14 cellular contexts compared by ENCODE assay signal in the genomic region with DNA sequence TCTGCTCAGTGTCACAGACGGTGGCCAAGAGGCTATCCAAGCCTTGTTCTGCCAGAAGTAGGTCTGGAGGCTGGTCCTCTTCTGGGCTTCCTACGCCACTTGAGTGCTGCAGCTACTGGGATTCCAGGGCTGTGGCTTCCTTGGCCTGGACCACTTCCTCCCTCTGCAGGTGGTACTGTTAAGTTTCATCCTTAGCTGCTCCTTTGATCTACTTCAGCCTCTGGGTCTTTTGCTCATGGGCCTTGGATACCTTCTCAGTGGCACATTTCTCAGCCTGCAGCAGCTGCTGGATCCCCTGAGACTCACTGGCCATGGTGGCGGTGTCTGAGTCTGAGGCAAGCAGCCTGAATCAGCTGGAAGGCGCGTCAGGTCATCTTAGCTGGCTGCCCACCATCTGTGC. TPM values are rescaled to one million over a fixed set of nuclear protein-coding genes. Genes with fewer than 3 reads are reported as not detected.
A peak's percentile ranks its signal among the peaks of the same experiment; 100 is the strongest.
DNase-seq lines count a peak whose midpoint lies in the region; ATAC-seq and TF ChIP-seq lines count a peak whose summit lies in the region.
"Had no signal": no experiment of that assay in that cellular context is flagged by ENCODE, and none has a peak within 500 bp of the region (broad histone marks: within the 10 kb centered on the region; RNA-seq: fewer than 3 reads in every experiment).

No MANE protein-coding gene starts in this region.

- H3K4me2 ChIP-seq in SK-N-SH, result no peak overlapping the region

- ATAC-seq in GM21723 (IDR thresholded peaks at IDR 0.05; ENCODE audit: unreplicated experiment), result no peak

- no peak for TF ChIP-seq EP300 in SK-N-SH (IDR thresholded peaks at IDR 0.05; ENCODE audit: borderline replicate concordance in 1 of 2, low read depth in 1 of 2, low read length in 1 of 2)

- H3K4me1 ChIP-seq in SK-N-SH (ENCODE audit: control insufficient read depth in 1 of 2, insufficient read depth in 2 of 2, low read depth in 1 of 2, low read length in 1 of 2) (peaks cover 0 to 5% of the 10 kb centered on the region in 2 experiments; a peak in 2 of 4 replicates), testis (peaks cover 41% of the 10 kb centered on the region)

- intact Hi-C loops in activated naive CD4-positive, alpha-beta T cell treated with anti-CD3 and anti-CD28 coated beads for 36 hours (cut with micrococcal nuclease), result no loop called here
- intact Hi-C loops in testis (cut with DNase I; ENCODE audit: low total_unique reads), result no loop called here

- TF ChIP-seq CTCF in SK-N-SH (IDR thresholded peaks at IDR 0.05), result no peak
- TF ChIP-seq CTCF in glutamatergic neuron (IDR thresholded peaks at IDR 0.05; ENCODE audit: partially characterized antibody, unreplicated experiment), result no peak
- TF ChIP-seq CTCF in testis (IDR thresholded peaks at IDR 0.05), result no peak

- H3K4me3 Mint-ChIP-seq in activated naive CD4-positive, alpha-beta T cell treated with anti-CD3 and anti-CD28 coated beads for 36 hours, result no peak overlapping the region
- no peak overlapping the region for H3K4me3 Mint-ChIP-seq in glutamatergic neuron (ENCODE audit: unreplicated experiment)
- H3K4me3 Mint-ChIP-seq: dendritic cell treated with granulocyte-macrophage colony-stimulating factor and Interleukin-4, amounts not matched to agents 40 ng/mL and 50 ng/mL, for 4 days had no signal

- WGBS in SK-N-SH (ENCODE audit: low lambda C conversion rate), result 92% methylated on average over 5 of the region's 5 CpGs
- WGBS in testis, 2 donors, result 57 to 79% methylated on average over 5 of the region's 5 CpGs

- CTCF ChIA-PET in activated naive CD4-positive, alpha-beta T cell treated with anti-CD3 and anti-CD28 coated beads for 36 hours (lab: Charles Lee), result interaction anchor here (0.7 kb wide), 1 partner anchor 235 kb away, joined by 3 read pairs; no protein-coding TSS in a partner anchor
- CTCF ChIA-PET in SK-N-SH (lab: Yijun Ruan, JAX), result interaction anchor here (0.7 to 1.8 kb wide), 5 partner anchors 12 to 219 kb away, joined by 3 to 8 read pairs (median 3); no protein-coding TSS in a partner anchor

- no peaks in the 10 kb centered on the region for H4K20me1 ChIP-seq in SK-N-SH (ENCODE audit: insufficient read depth)

- no peaks in the 10 kb centered on the region for H3K27me3 ChIP-seq in SK-N-SH (ENCODE audit: insufficient read depth)
- no peaks in the 10 kb centered on the region for H3K27me3 ChIP-seq in testis

- peaks cover 19% of the 10 kb centered on the region for H3K4me1 Mint-ChIP-seq in activated naive CD4-positive, alpha-beta T cell treated with anti-CD3 and anti-CD28 coated beads for 36 hours (ENCODE audit: low read depth)
- peaks cover 5% of the 10 kb centered on the region for H3K4me1 Mint-ChIP-seq in glutamatergic neuron (ENCODE audit: low read depth, unreplicated experiment)

- peak overlapping the region; percentile 43 for H3K27ac Mint-ChIP-seq in activated naive CD4-positive, alpha-beta T cell treated with anti-CD3 and anti-CD28 coated beads for 36 hours
- peak overlapping the region; percentile 48 for H3K27ac Mint-ChIP-seq in glutamatergic neuron (ENCODE audit: unreplicated experiment)
- H3K27ac Mint-ChIP-seq: dendritic cell treated with granulocyte-macrophage colony-stimulating factor and Interleukin-4, amounts not matched to agents 40 ng/mL and 50 ng/mL, for 4 days had no signal

- H3K27me3 Mint-ChIP-seq in activated naive CD4-positive, alpha-beta T cell treated with anti-CD3 and anti-CD28 coated beads for 36 hours (ENCODE audit: low read depth), result no peaks in the 10 kb centered on the region
- H3K27me3 Mint-ChIP-seq in glutamatergic neuron (ENCODE audit: unreplicated experiment), result no peaks in the 10 kb centered on the region
- H3K27me3 Mint-ChIP-seq: CD8-positive, alpha-beta memory T cell; dendritic cell treated with granulocyte-macrophage colony-stimulating factor and Interleukin-4, amounts not matched to agents 40 ng/mL and 50 ng/mL, for 4 days had no signal

- TF ChIP-seq RAD21 in SK-N-SH (IDR thresholded peaks at IDR 0.05; ENCODE audit: low read length), result peak; percentile 50

- H3K9me3 ChIP-seq in SK-N-SH (no peaks in the 10 kb centered on the region), testis (no peaks in the 10 kb centered on the region)

- H3F3A ChIP-seq in SK-N-SH (replicated peaks; ENCODE audit: insufficient read depth), result peaks cover 14% of the 10 kb centered on the region

- H3K9me3 Mint-ChIP-seq in activated naive CD4-positive, alpha-beta T cell treated with anti-CD3 and anti-CD28 coated beads for 36 hours, result no peaks in the 10 kb centered on the region
- peaks cover 5% of the 10 kb centered on the region for H3K9me3 Mint-ChIP-seq in glutamatergic neuron (ENCODE audit: unreplicated experiment)
- H3K9me3 Mint-ChIP-seq: CD8-positive, alpha-beta memory T cell; dendritic cell treated with granulocyte-macrophage colony-stimulating factor and Interleukin-4, amounts not matched to agents 40 ng/mL and 50 ng/mL, for 4 days had no signal

- no peak for TF ChIP-seq POLR2A in testis (IDR thresholded peaks at IDR 0.05)

- no peak overlapping the region for H2AFZ ChIP-seq in SK-N-SH (ENCODE audit: low read depth)

- H3K27ac ChIP-seq in SK-N-SH (ENCODE audit: low read depth in 2 of 2, low read length in 1 of 2) (no peak overlapping the region; a peak in 1 of 4 replicates), testis (peak overlapping the region; percentile 73 to 85)

- no peaks in the 10 kb centered on the region for H3K9me2 ChIP-seq in SK-N-SH

- no peak for DNase-seq in activated naive CD4-positive, alpha-beta T cell treated with anti-CD3 and anti-CD28 coated beads for 36 hours
- no peak for DNase-seq in activated naive CD4-positive, alpha-beta T cell (lab: John Stamatoyannopoulos, UW)
- DNase-seq in SK-N-SH (peak; percentile 24), glutamatergic neuron (peak; percentile 42), testis (peak; percentile 72)
- no peak for DNase-seq in stimulated activated CD4-positive, alpha-beta T cell treated with anti-CD3 and anti-CD28 coated beads, Interleukin-15, amount 100 ng/mL, for 24 hours
- DNase-seq in activated CD4-positive, CD25-positive, alpha-beta regulatory T cell (lab: John Stamatoyannopoulos, UW), result no peak
- DNase-seq: activated CD4-positive, CD25-positive, alpha-beta regulatory T cell treated with anti-CD3 and anti-CD28 coated beads, Interleukin-2, amount 50 U/mL, for 72 hours; mesenchymal stem cell; stimulated activated CD4-positive, alpha-beta T cell treated with anti-CD3 and anti-CD28 coated beads, Interleukin-4, amount 100 ng/mL, for 4 hours had no signal

- H3K79me2 ChIP-seq in SK-N-SH (ENCODE audit: insufficient read depth), result peaks cover 62% of the 10 kb centered on the region

- H3K36me3 Mint-ChIP-seq in activated naive CD4-positive, alpha-beta T cell treated with anti-CD3 and anti-CD28 coated beads for 36 hours (ENCODE audit: low read depth), result peaks cover 45% of the 10 kb centered on the region
- H3K36me3 Mint-ChIP-seq in glutamatergic neuron (ENCODE audit: unreplicated experiment), result peaks cover 2% of the 10 kb centered on the region

- no peak overlapping the region for H3K4me3 ChIP-seq in SK-N-SH (ENCODE audit: low read depth in 2 of 2, low read length in 1 of 2)
- H3K4me3 ChIP-seq in testis, result no peak overlapping the region

- POLR2A ChIA-PET in SK-N-SH (lab: Yijun Ruan, JAX), result interaction anchor here (0.6 to 1.3 kb wide), 2 partner anchors 11 to 344 kb away, joined by 3 to 4 read pairs; no protein-coding TSS in a partner anchor

- H3K36me3 ChIP-seq in SK-N-SH (replicated peaks in 1 of 2; ENCODE audit: control insufficient read depth in 1 of 2, insufficient read depth in 2 of 2, low read length in 1 of 2), result peaks cover 42 to 66% of the 10 kb centered on the region in 2 experiments
- no peaks in the 10 kb centered on the region for H3K36me3 ChIP-seq in testis (ENCODE audit: low read depth, missing control alignments)

- H3K9ac ChIP-seq in SK-N-SH, result no peak overlapping the region

TF ChIP-seq in SK-N-SH, 30 proteins besides CTCF, POLR2A, EP300 and RAD21:
- TF ChIP-seq SMC3 (IDR thresholded peaks at IDR 0.05; ENCODE audit: low read depth, low read length) (peak; percentile 14; the same call in 1 of the 2 replicates), RFX5 (IDR thresholded peaks at IDR 0.05; ENCODE audit: low read length) (no peak)
- TF ChIP-seq, protein P1, sequence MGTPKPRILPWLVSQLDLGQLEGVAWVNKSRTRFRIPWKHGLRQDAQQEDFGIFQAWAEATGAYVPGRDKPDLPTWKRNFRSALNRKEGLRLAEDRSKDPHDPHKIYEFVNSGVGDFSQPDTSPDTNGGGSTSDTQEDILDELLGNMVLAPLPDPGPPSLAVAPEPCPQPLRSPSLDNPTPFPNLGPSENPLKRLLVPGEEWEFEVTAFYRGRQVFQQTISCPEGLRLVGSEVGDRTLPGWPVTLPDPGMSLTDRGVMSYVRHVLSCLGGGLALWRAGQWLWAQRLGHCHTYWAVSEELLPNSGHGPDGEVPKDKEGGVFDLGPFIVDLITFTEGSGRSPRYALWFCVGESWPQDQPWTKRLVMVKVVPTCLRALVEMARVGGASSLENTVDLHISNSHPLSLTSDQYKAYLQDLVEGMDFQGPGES (IDR thresholded peaks at IDR 0.05; ENCODE audit: low read depth, low read length), result no peak

RNA-seq across cellular contexts. Expression of a gene that starts 10.3 kb away (rescaled TPM):
- 10 to 100 TPM; 63.5 to 65.3 TPM for total RNA-seq in activated naive CD4-positive, alpha-beta T cell treated with anti-CD3 and anti-CD28 coated beads for 36 hours
- polyA plus RNA-seq in SK-N-SH (2012; rRNA removed), result 45.3 and 51.5 TPM in 2 replicates
- 48.2 and 52.3 TPM in 2 replicates for polyA plus RNA-seq in SK-N-SH (2012; cell fraction: cytosol; rRNA removed)
- 36.9 and 44.6 TPM in 2 replicates for polyA plus RNA-seq in SK-N-SH (2012; cell fraction: nucleus; rRNA removed)
- total RNA-seq in glutamatergic neuron (ENCODE audit: unreplicated experiment), result 54.7 TPM
- total RNA-seq in testis, result 100 to 1,000 TPM; 103 to 106 TPM
- polyA plus RNA-seq in testis (ENCODE audit: insufficient read depth, low read depth, low replicate concordance), result 67.6 TPM

RNA-seq across cellular contexts. Expression of a gene that starts 18.3 kb away (rescaled TPM):
- total RNA-seq in activated naive CD4-positive, alpha-beta T cell treated with anti-CD3 and anti-CD28 coated beads for 36 hours, result not detected
- polyA plus RNA-seq in SK-N-SH (2012; rRNA removed) (6.0 and 8.4 TPM in 2 replicates), testis (ENCODE audit: insufficient read depth, low read depth, low replicate concordance) (32.5 TPM)
- polyA plus RNA-seq in SK-N-SH (2012; cell fraction: cytosol; rRNA removed), result 4.1 and 5.2 TPM in 2 replicates
- polyA plus RNA-seq in SK-N-SH (2012; cell fraction: nucleus; rRNA removed), result 5.5 and 9.9 TPM in 2 replicates
- total RNA-seq in glutamatergic neuron (ENCODE audit: unreplicated experiment) (0.66 TPM), testis (10 to 100 TPM; 54.7 to 76.8 TPM)
- total RNA-seq: NCI-H460 had no signal

Comparison
In these comparisons a context has a peak if more than half of its experiments do, and no peak if none do; other contexts are left out.
1. DNase-seq: peak in SK-N-SH (single experiment), glutamatergic neuron (single experiment) and testis (single experiment); none in activated naive CD4-positive, alpha-beta T cell treated with anti-CD3 and anti-CD28 coated beads for 36 hours (single experiment), activated naive CD4-positive, alpha-beta T cell (0 of 4), stimulated activated CD4-positive, alpha-beta T cell treated with anti-CD3 and anti-CD28 coated beads, Interleukin-15, amount 100 ng/mL, for 24 hours (single experiment) and activated CD4-positive, CD25-positive, alpha-beta regulatory T cell (0 of 4).
2. H3K27ac ChIP-seq: peak in testis (2 of 2); none in SK-N-SH (0 of 2).
3. RNA of a gene that starts 18.3 kb away (total RNA-seq): 54.7 to 76.8 TPM in testis; 0.66 TPM in glutamatergic neuron (single experiment) and not detected in activated naive CD4-positive, alpha-beta T cell treated with anti-CD3 and anti-CD28 coated beads for 36 hours; every median in the first group is over 10 times any median in the second.